ENCODE assay signal across 1 cellular context in the genomic region with DNA sequence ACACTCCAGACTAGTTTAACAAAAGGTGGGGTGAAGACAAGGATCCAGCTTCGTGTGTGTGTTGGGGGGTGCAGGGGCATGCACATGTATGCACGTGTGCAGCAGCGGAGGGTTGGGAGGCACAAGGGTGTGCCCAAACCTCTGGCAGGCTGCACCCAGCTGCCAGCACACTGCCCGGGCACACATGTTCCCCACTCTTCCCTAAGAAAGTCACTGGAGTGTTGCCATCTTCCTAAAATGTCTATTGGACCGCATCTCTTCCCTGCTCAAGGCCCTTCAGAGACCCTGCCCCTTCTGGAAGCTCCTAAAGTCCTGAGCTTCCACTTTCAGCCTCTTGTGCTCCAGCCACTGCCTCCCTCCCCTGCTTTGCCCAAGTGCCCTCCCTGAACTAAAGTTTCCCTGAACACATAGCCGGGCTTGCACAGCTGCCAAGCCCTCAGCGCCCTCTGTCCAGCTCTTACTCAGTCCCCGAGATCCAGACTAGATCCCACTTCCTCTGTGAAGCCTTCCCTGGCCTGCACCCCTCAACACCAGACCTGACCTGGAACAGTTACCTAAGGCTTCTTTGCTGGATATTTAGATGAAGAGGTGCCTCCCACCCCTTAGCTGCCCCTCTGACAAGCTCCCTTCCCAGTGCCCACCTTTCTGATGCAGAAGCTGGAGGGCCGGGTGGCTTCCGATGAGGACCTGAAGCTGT.
TF ChIP-seq lines count a peak whose summit lies in the region.

No MANE protein-coding gene starts in this region.

TF ChIP-seq in GM12878, 131 proteins besides CTCF, POLR2A, EP300 and RAD21:
- peak; percentile 81 for TF ChIP-seq POLR2AphosphoS5 (IDR thresholded peaks at IDR 0.05; ENCODE audit: low read length)
- TF ChIP-seq, protein P1, sequence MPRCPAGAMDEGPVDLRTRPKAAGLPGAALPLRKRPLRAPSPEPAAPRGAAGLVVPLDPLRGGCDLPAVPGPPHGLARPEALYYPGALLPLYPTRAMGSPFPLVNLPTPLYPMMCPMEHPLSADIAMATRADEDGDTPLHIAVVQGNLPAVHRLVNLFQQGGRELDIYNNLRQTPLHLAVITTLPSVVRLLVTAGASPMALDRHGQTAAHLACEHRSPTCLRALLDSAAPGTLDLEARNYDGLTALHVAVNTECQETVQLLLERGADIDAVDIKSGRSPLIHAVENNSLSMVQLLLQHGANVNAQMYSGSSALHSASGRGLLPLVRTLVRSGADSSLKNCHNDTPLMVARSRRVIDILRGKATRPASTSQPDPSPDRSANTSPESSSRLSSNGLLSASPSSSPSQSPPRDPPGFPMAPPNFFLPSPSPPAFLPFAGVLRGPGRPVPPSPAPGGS (IDR thresholded peaks at IDR 0.05; ENCODE audit: borderline replicate concordance, insufficient read depth, low read depth, low read length, poor library complexity, severe bottlenecking) = peak; percentile 8
- peak; percentile 36; the same call in 1 of the 2 replicates for TF ChIP-seq POLR2AphosphoS2 (IDR thresholded peaks at IDR 0.05; ENCODE audit: low read depth, low read length)
- TF ChIP-seq, protein P2, sequence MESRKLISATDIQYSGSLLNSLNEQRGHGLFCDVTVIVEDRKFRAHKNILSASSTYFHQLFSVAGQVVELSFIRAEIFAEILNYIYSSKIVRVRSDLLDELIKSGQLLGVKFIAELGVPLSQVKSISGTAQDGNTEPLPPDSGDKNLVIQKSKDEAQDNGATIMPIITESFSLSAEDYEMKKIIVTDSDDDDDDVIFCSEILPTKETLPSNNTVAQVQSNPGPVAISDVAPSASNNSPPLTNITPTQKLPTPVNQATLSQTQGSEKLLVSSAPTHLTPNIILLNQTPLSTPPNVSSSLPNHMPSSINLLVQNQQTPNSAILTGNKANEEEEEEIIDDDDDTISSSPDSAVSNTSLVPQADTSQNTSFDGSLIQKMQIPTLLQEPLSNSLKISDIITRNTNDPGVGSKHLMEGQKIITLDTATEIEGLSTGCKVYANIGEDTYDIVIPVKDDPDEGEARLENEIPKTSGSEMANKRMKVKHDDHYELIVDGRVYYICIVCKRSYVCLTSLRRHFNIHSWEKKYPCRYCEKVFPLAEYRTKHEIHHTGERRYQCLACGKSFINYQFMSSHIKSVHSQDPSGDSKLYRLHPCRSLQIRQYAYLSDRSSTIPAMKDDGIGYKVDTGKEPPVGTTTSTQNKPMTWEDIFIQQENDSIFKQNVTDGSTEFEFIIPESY (IDR thresholded peaks at IDR 0.05) = no peak
